In genomic region chr12:123931686-123932321, GRCh38 we compare ENCODE assay signal across 1 cellular context.
TF ChIP-seq lines count a peak whose summit lies in the region.

No MANE protein-coding gene starts in this region.

TF ChIP-seq in H1, 55 proteins besides CTCF, POLR2A, EP300 and RAD21 (continued from another document):
- TF ChIP-seq NRF1 (IDR thresholded peaks at IDR 0.05; ENCODE audit: low read depth, low read length), result no peak
- TF ChIP-seq CHD7 (IDR thresholded peaks at IDR 0.05; ENCODE audit: insufficient replicate concordance, low read length), result no peak
- TF ChIP-seq GABPA (IDR thresholded peaks at IDR 0.05; ENCODE audit: borderline replicate concordance, insufficient read depth, low read length), result no peak
- no peak for TF ChIP-seq SAP30 (IDR thresholded peaks at IDR 0.05; ENCODE audit: insufficient read depth, insufficient replicate concordance, low read length)
- TF ChIP-seq YY1 (IDR thresholded peaks at IDR 0.05; ENCODE audit: low read depth, low read length), result no peak
- TF ChIP-seq ZNF274 (IDR thresholded peaks at IDR 0.05; ENCODE audit: borderline replicate concordance, extremely low read depth, low read length), result no peak
- no peak for TF ChIP-seq TBP (IDR thresholded peaks at IDR 0.05; ENCODE audit: low read depth, low read length)
- no peak for TF ChIP-seq TAF7 (optimal IDR thresholded peaks at IDR 0.05; ENCODE audit: borderline replicate concordance, low read depth, low read length)
